3 cellular contexts compared by ENCODE assay signal in the genomic region with DNA sequence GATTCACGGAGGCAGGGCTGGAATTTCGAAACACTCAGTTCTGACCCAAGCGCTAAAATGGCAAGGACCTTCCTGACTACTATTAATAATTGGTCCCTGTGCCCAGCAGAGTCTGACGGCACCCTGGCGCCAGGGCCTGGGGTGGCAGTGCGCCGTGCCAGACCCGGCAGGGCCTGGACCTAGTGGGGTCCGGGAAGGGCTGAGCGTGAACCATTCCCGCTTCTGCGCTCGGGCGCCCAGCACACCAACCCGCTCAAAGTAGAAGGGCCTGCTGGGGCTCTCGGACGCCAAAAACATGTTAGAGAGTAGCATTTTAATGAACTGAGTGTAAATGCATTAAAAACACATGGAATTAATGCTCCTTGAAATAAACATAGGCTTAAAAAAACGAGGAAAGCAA.
"Had no signal": no experiment of that assay in that cellular context is flagged by ENCODE, and none has a peak within 500 bp of the region (broad histone marks: within the 10 kb centered on the region; RNA-seq: fewer than 3 reads in every experiment).

No MANE protein-coding gene starts in this region.

- H3K4me3 ChIP-seq: GM12878 had no signal

- DNase-seq: GDM1, GF-D8 had no signal
